In the genomic region with DNA sequence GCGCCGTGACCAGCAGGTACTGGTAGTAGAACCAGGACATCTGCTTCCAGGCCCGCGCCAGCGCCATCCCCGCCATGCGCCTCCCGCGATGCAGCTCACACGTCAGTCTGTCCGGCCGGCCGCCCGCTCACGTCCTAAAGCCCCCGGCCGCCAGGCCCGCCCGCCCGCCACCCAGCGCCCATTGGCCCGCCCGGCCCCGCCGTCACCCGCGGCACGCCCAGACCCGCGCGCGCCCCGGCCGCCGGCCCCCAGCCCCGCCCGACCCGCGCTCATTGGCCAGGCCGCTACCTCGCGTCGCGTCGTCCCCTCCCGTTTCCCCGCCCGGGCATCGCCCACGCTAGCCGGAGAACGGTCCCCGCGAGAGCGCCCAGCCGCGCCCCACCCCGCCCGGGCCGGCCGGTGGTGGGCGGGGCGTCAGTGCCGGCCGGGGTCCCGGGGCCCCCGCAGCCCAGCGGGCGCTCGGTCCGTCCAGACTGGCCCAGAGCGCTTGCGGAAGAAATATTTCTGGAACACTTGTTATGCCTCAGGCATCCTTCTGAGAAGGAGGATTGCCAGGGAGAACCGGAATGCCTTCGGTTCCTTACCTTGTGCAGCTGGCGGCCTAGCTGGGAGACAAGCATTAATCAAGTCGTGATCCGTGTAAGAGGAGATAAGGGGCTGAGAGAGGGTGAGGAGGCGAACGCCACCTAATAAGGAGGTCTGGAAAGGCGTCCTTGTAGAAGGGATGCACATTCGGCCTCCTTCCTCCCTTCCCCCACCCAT, we compare ENCODE assay signal across 8 cellular contexts. TPM values are rescaled to one million over a fixed set of nuclear protein-coding genes. Genes with fewer than 3 reads are reported as not detected.
DNase-seq lines count a peak whose midpoint lies in the region; ATAC-seq and TF ChIP-seq lines count a peak whose summit lies in the region.

Gene SPTSSA (minus strand): TSS at position 109 of the 762 bp plus-strand sequence. CDS start 33 bp downstream, at position 76.

- ATAC-seq in HG03378 (IDR thresholded peaks at IDR 0.05; ENCODE audit: unreplicated experiment) = peak; percentile 65

- peak within 1 kb of the TSS; percentile 84 for H3K4me3 ChIP-seq in kidney epithelial cell (ENCODE audit: low read depth, low read length)

- TF ChIP-seq POLR2A in GM19099 (IDR thresholded peaks at IDR 0.05; ENCODE audit: extremely low read depth, insufficient read length, low read depth) = peak; percentile 96

- H3K27me3 ChIP-seq in kidney epithelial cell (ENCODE audit: control insufficient read depth, insufficient read depth, low read length) = no peaks in the 10 kb centered on the region

- no peak for TF ChIP-seq CTCF in kidney epithelial cell (IDR thresholded peaks at IDR 0.05; ENCODE audit: insufficient read depth, low read length, poor library complexity, severe bottlenecking)

- no peaks in the 10 kb centered on the region for H3K36me3 ChIP-seq in kidney epithelial cell (ENCODE audit: control insufficient read depth, insufficient read depth, low read length)

- DNase-seq in AG20443 (ENCODE audit: low spot score) (peak; percentile 99), NCI-H446 treated with DMSO at 0.1 percent for 48 hours (lab: John Stamatoyannopoulos, UW) (peak; percentile 79), cerebellar nuclear complex (lab: John Stamatoyannopoulos, UW) (peak; percentile 21 to 50), kidney epithelial cell (ENCODE audit: low read depth) (peak; percentile 43)
- peak; percentile 76 for DNase-seq in activated CD4-positive, alpha-beta T cell treated with anti-CD3 and anti-CD28 coated beads for 1 hour
- DNase-seq in stimulated activated CD4-positive, alpha-beta T cell treated with anti-CD3 and anti-CD28 coated beads, Interleukin-15, amount 100 ng/mL, for 48 hours (ENCODE audit: low read depth in 2 of 2) = peak; percentile 78 to 89

RNA-seq across cellular contexts. Expression of gene SPTSSA, which starts in this region (rescaled TPM):
- 10.4 and 13.0 TPM in 2 replicates for total RNA-seq in kidney epithelial cell

Comparison
In these comparisons a context has a peak if more than half of its experiments do, and no peak if none do; other contexts are left out.
1. Peak in every context shown above with its lines: DNase-seq, ATAC-seq and H3K4me3 ChIP-seq.
2. DNase-seq: peak in every context shown above with its lines; median percentile 99 in AG20443; 84 in stimulated activated CD4-positive, alpha-beta T cell treated with anti-CD3 and anti-CD28 coated beads, Interleukin-15, amount 100 ng/mL, for 48 hours; 79 in NCI-H446 treated with DMSO at 0.1 percent for 48 hours; 76 in activated CD4-positive, alpha-beta T cell treated with anti-CD3 and anti-CD28 coated beads for 1 hour; 43 in kidney epithelial cell; 36 in cerebellar nuclear complex.